In genomic region chr3:9777695-9778023, GRCh38 we compare ENCODE assay signal across 19 cellular contexts. TPM values are rescaled to one million over a fixed set of nuclear protein-coding genes. Genes with fewer than 3 reads are reported as not detected.
DNase-seq lines count a peak whose midpoint lies in the region; ATAC-seq, FAIRE-seq and TF ChIP-seq lines count a peak whose summit lies in the region.
"Had no signal": no experiment of that assay in that cellular context is flagged by ENCODE, and none has a peak within 500 bp of the region (broad histone marks: within the 10 kb centered on the region; RNA-seq: fewer than 3 reads in every experiment).

No MANE protein-coding gene starts in this region.

- intact Hi-C loops in activated CD8-positive, alpha-beta T cell treated with anti-CD3 and anti-CD28 coated beads for 36 hours (cut with micrococcal nuclease) = no loop called here

- peak overlapping the region; percentile 26 for H3K4me2 ChIP-seq in astrocyte (ENCODE audit: low read length)

- H3K9me3 Mint-ChIP-seq in activated CD8-positive, alpha-beta T cell treated with anti-CD3 and anti-CD28 coated beads for 36 hours = peaks cover 1% of the 10 kb centered on the region
- H3K9me3 Mint-ChIP-seq in activated CD8-positive, alpha-beta T cell treated with anti-CD3 and anti-CD28 coated beads, Interleukin-2, amount 10 ng/mL, durations not matched to agents 7 days and 5 days (ENCODE audit: insufficient read depth) = no peaks in the 10 kb centered on the region
- peaks cover 2% of the 10 kb centered on the region for H3K9me3 Mint-ChIP-seq in astrocyte (ENCODE audit: unreplicated experiment)
- H3K9me3 Mint-ChIP-seq in stimulated activated effector memory CD8-positive, alpha-beta T cell treated with anti-CD3 and anti-CD28 coated beads, Interleukin-12 subunit alpha, Interleukin-12 subunit beta, amount 100 ng/mL, for 72 hours = no peaks in the 10 kb centered on the region
- H3K9me3 Mint-ChIP-seq: mesothelial cell of epicardium had no signal

- no peaks in the 10 kb centered on the region for H3K79me2 ChIP-seq in astrocyte (ENCODE audit: insufficient read depth, low read length)

- H3K27ac ChIP-seq in HUES48 (ENCODE audit: low read depth, low read length) (peak overlapping the region; percentile 50), astrocyte (ENCODE audit: low read depth, low read length) (no peak overlapping the region)
- H3K27ac ChIP-seq: colonic mucosa, foreskin keratinocyte, neutrophil, suprapubic skin had no signal

- peaks cover 62% of the 10 kb centered on the region for H3K4me1 Mint-ChIP-seq in activated CD8-positive, alpha-beta T cell treated with anti-CD3 and anti-CD28 coated beads for 36 hours (ENCODE audit: low read depth)
- peaks cover 63% of the 10 kb centered on the region for H3K4me1 Mint-ChIP-seq in activated CD8-positive, alpha-beta T cell treated with anti-CD3 and anti-CD28 coated beads, Interleukin-2, amount 10 ng/mL, durations not matched to agents 7 days and 5 days (ENCODE audit: low read depth)
- peaks cover 34% of the 10 kb centered on the region for H3K4me1 Mint-ChIP-seq in astrocyte (ENCODE audit: low read depth, unreplicated experiment)
- peaks cover 68% of the 10 kb centered on the region for H3K4me1 Mint-ChIP-seq in stimulated activated effector memory CD8-positive, alpha-beta T cell treated with anti-CD3 and anti-CD28 coated beads, Interleukin-12 subunit alpha, Interleukin-12 subunit beta, amount 100 ng/mL, for 72 hours
- H3K4me1 Mint-ChIP-seq: mesothelial cell of epicardium had no signal

- no peak overlapping the region for H3K4me3 ChIP-seq in HUES48 (ENCODE audit: low read depth, low read length)
- H3K4me3 ChIP-seq in astrocyte (ENCODE audit: insufficient read depth, low read depth, low read length) = no peak overlapping the region
- H3K4me3 ChIP-seq: colonic mucosa, suprapubic skin had no signal

- peak; percentile 51 for DNase-seq in activated CD8-positive, alpha-beta T cell treated with anti-CD3 and anti-CD28 coated beads for 36 hours
- DNase-seq in activated CD8-positive, alpha-beta T cell treated with anti-CD3 and anti-CD28 coated beads, Interleukin-2, amount 10 ng/mL, durations not matched to agents 7 days and 5 days = no peak
- DNase-seq in astrocyte (ENCODE audit: low read depth) (no peak), NCI-H446 treated with DMSO at 0.1 percent for 48 hours (lab: John Stamatoyannopoulos, UW) (no peak)
- no peak for DNase-seq in stimulated activated effector memory CD8-positive, alpha-beta T cell treated with anti-CD3 and anti-CD28 coated beads, Interleukin-12 subunit alpha, Interleukin-12 subunit beta, amount 100 ng/mL, for 72 hours (ENCODE audit: low spot score in 2 of 2)
- no peak for DNase-seq in activated effector memory CD4-positive, alpha-beta T cell treated with Interleukin-2 at 50 U/mL for 16 hours
- DNase-seq: colonic mucosa, COR-L47, NCI-H187, NCI-H510A, SW 1271 had no signal

- peaks cover 27% of the 10 kb centered on the region for H3K36me3 Mint-ChIP-seq in activated CD8-positive, alpha-beta T cell treated with anti-CD3 and anti-CD28 coated beads for 36 hours (ENCODE audit: low read depth)
- peaks cover 32% of the 10 kb centered on the region for H3K36me3 Mint-ChIP-seq in activated CD8-positive, alpha-beta T cell treated with anti-CD3 and anti-CD28 coated beads, Interleukin-2, amount 10 ng/mL, durations not matched to agents 7 days and 5 days (ENCODE audit: low read depth)
- peaks cover 11% of the 10 kb centered on the region for H3K36me3 Mint-ChIP-seq in astrocyte (ENCODE audit: low read depth, unreplicated experiment)
- peaks cover 53% of the 10 kb centered on the region for H3K36me3 Mint-ChIP-seq in stimulated activated effector memory CD8-positive, alpha-beta T cell treated with anti-CD3 and anti-CD28 coated beads, Interleukin-12 subunit alpha, Interleukin-12 subunit beta, amount 100 ng/mL, for 72 hours

- no peak overlapping the region for H2AFZ ChIP-seq in astrocyte (ENCODE audit: low read depth, low read length)

- ATAC-seq in activated CD8-positive, alpha-beta T cell treated with anti-CD3 and anti-CD28 coated beads for 36 hours = peak; percentile 34
- no peak for ATAC-seq in activated CD8-positive, alpha-beta T cell treated with anti-CD3 and anti-CD28 coated beads, Interleukin-2, amount 10 ng/mL, durations not matched to agents 7 days and 5 days
- ATAC-seq in stimulated activated effector memory CD8-positive, alpha-beta T cell treated with anti-CD3 and anti-CD28 coated beads, Interleukin-12 subunit alpha, Interleukin-12 subunit beta, amount 100 ng/mL, for 72 hours = peak; percentile 42
- ATAC-seq in HG02884 (IDR thresholded peaks at IDR 0.05; ENCODE audit: unreplicated experiment) = no peak
- ATAC-seq: HCT116 had no signal

- TF ChIP-seq CTCF in activated CD8-positive, alpha-beta T cell treated with anti-CD3 and anti-CD28 coated beads for 36 hours (IDR thresholded peaks at IDR 0.05) = no peak
- no peak for TF ChIP-seq CTCF in astrocyte (IDR thresholded peaks at IDR 0.05; ENCODE audit: insufficient read depth, low read depth, low read length)

- no peaks in the 10 kb centered on the region for H4K20me1 ChIP-seq in astrocyte (ENCODE audit: insufficient read depth, low read length)

- H3K27me3 ChIP-seq in HUES48 (ENCODE audit: control insufficient read depth, insufficient read depth, low read length) (0 out of 2 replicates have a peak, but pooled peaks cover under 1% of the 10 kb centered on the region), astrocyte (ENCODE audit: insufficient read depth, low read length) (no peaks in the 10 kb centered on the region)
- H3K27me3 ChIP-seq: colonic mucosa, foreskin keratinocyte, neutrophil, suprapubic skin had no signal

- H3K9me3 ChIP-seq in HUES48 (ENCODE audit: control insufficient read depth, insufficient read depth, low read length) (no peaks in the 10 kb centered on the region), astrocyte (ENCODE audit: insufficient read depth, low read depth, low read length) (no peaks in the 10 kb centered on the region)
- H3K9me3 ChIP-seq: colonic mucosa, neutrophil, suprapubic skin had no signal

- H3K36me3 ChIP-seq in HUES48 (ENCODE audit: control insufficient read depth, insufficient read depth, low read length) (peaks cover 23% of the 10 kb centered on the region), astrocyte (ENCODE audit: insufficient read depth, low read length) (peaks cover 15% of the 10 kb centered on the region)
- H3K36me3 ChIP-seq: colonic mucosa had no signal

- FAIRE-seq in astrocyte (lab: Jason Lieb, UNC) = no peak
- FAIRE-seq: GM19239 had no signal

- H3K9ac ChIP-seq in HUES48 (ENCODE audit: low read depth, low read length) (no peak overlapping the region), astrocyte (ENCODE audit: low read length) (no peak overlapping the region)

- H3K27me3 Mint-ChIP-seq in activated CD8-positive, alpha-beta T cell treated with anti-CD3 and anti-CD28 coated beads for 36 hours = no peaks in the 10 kb centered on the region
- no peaks in the 10 kb centered on the region for H3K27me3 Mint-ChIP-seq in activated CD8-positive, alpha-beta T cell treated with anti-CD3 and anti-CD28 coated beads, Interleukin-2, amount 10 ng/mL, durations not matched to agents 7 days and 5 days (ENCODE audit: low read depth)
- H3K27me3 Mint-ChIP-seq in astrocyte (ENCODE audit: low read depth, unreplicated experiment) = peaks cover 2% of the 10 kb centered on the region

- CTCF ChIA-PET in activated CD8-positive, alpha-beta T cell treated with anti-CD3 and anti-CD28 coated beads for 36 hours (lab: Charles Lee) = interaction anchor here (1.1 to 3.9 kb wide), 5 partner anchors 13 to 205 kb away, joined by 3 to 18 read pairs (median 6); partner anchors contain the start of gene ARPC4
- CTCF ChIA-PET in activated CD8-positive, alpha-beta T cell treated with anti-CD3 and anti-CD28 coated beads, Interleukin-2, amount 10 ng/mL, durations not matched to agents 7 days and 5 days (lab: Charles Lee) = interaction anchor here (1.6 kb wide), 1 partner anchor 15 kb away, joined by 3 read pairs; no protein-coding TSS in a partner anchor

- POLR2A ChIA-PET in activated CD8-positive, alpha-beta T cell treated with anti-CD3 and anti-CD28 coated beads for 36 hours (lab: Charles Lee) = interaction anchor here (0.9 to 3.3 kb wide), 19 partner anchors 9 to 381 kb away, joined by 3 to 25 read pairs (median 6); partner anchors contain the start of genes ARPC4, BRPF1, CAMK1 and MTMR14
- POLR2A ChIA-PET in activated CD8-positive, alpha-beta T cell treated with anti-CD3 and anti-CD28 coated beads, Interleukin-2, amount 10 ng/mL, durations not matched to agents 7 days and 5 days (lab: Charles Lee) = interaction anchor here (3.0 kb wide), 1 partner anchor 15 kb away, joined by 18 read pairs; the partner anchor contains the start of genes ARPC4 and TADA3

- peak overlapping the region; percentile 97 for H3K27ac Mint-ChIP-seq in activated CD8-positive, alpha-beta T cell treated with anti-CD3 and anti-CD28 coated beads for 36 hours
- H3K27ac Mint-ChIP-seq in activated CD8-positive, alpha-beta T cell treated with anti-CD3 and anti-CD28 coated beads, Interleukin-2, amount 10 ng/mL, durations not matched to agents 7 days and 5 days = no peak overlapping the region
- H3K27ac Mint-ChIP-seq in astrocyte (ENCODE audit: unreplicated experiment) = no peak overlapping the region
- peak overlapping the region; percentile 99 for H3K27ac Mint-ChIP-seq in stimulated activated effector memory CD8-positive, alpha-beta T cell treated with anti-CD3 and anti-CD28 coated beads, Interleukin-12 subunit alpha, Interleukin-12 subunit beta, amount 100 ng/mL, for 72 hours
- H3K27ac Mint-ChIP-seq: mesothelial cell of epicardium had no signal

- H3K4me1 ChIP-seq in HUES48 (ENCODE audit: control insufficient read depth, insufficient read depth, low read length) = no peaks in the 10 kb centered on the region; the same call in 1 of the 2 replicates
- H3K4me1 ChIP-seq in astrocyte (ENCODE audit: insufficient read depth, low read length) = peaks cover 13% of the 10 kb centered on the region
- H3K4me1 ChIP-seq: colonic mucosa had no signal

- H3K4me3 Mint-ChIP-seq in activated CD8-positive, alpha-beta T cell treated with anti-CD3 and anti-CD28 coated beads for 36 hours = peak overlapping the region; percentile 36
- H3K4me3 Mint-ChIP-seq in activated CD8-positive, alpha-beta T cell treated with anti-CD3 and anti-CD28 coated beads, Interleukin-2, amount 10 ng/mL, durations not matched to agents 7 days and 5 days = no peak overlapping the region
- no peak overlapping the region for H3K4me3 Mint-ChIP-seq in astrocyte (ENCODE audit: unreplicated experiment)
- peak overlapping the region; percentile 71 for H3K4me3 Mint-ChIP-seq in stimulated activated effector memory CD8-positive, alpha-beta T cell treated with anti-CD3 and anti-CD28 coated beads, Interleukin-12 subunit alpha, Interleukin-12 subunit beta, amount 100 ng/mL, for 72 hours
- H3K4me3 Mint-ChIP-seq: mesothelial cell of epicardium had no signal

RNA-seq across cellular contexts. Expression of gene CAMK1, which starts 7.9 kb away (rescaled TPM):
- 10 to 100 TPM; 41.7 to 45.7 TPM for total RNA-seq in activated CD8-positive, alpha-beta T cell treated with anti-CD3 and anti-CD28 coated beads for 36 hours
- 10 to 100 TPM; 33.5 to 35.7 TPM for total RNA-seq in activated CD8-positive, alpha-beta T cell treated with anti-CD3 and anti-CD28 coated beads, Interleukin-2, amount 10 ng/mL, durations not matched to agents 7 days and 5 days
- total RNA-seq in astrocyte = 5.1 and 7.1 TPM in 2 replicates

RNA-seq across cellular contexts. Expression of gene TADA3, which starts 14.6 kb away (rescaled TPM):
- total RNA-seq in activated CD8-positive, alpha-beta T cell treated with anti-CD3 and anti-CD28 coated beads for 36 hours = 10 to 100 TPM; 57.5 to 58.3 TPM
- 10 to 100 TPM; 83.2 to 85.6 TPM for total RNA-seq in activated CD8-positive, alpha-beta T cell treated with anti-CD3 and anti-CD28 coated beads, Interleukin-2, amount 10 ng/mL, durations not matched to agents 7 days and 5 days
- 54.5 and 58.7 TPM in 2 replicates for total RNA-seq in astrocyte

RNA-seq across cellular contexts. Expression of gene ARPC4, which starts 15.2 kb away (rescaled TPM):
- total RNA-seq in activated CD8-positive, alpha-beta T cell treated with anti-CD3 and anti-CD28 coated beads for 36 hours = 100 to 1,000 TPM; 205 to 208 TPM
- 100 to 1,000 TPM; 317 to 321 TPM for total RNA-seq in activated CD8-positive, alpha-beta T cell treated with anti-CD3 and anti-CD28 coated beads, Interleukin-2, amount 10 ng/mL, durations not matched to agents 7 days and 5 days
- total RNA-seq in astrocyte = 187 and 205 TPM in 2 replicates

RNA-seq across cellular contexts. Expression of gene OGG1, which starts 27.9 kb away (rescaled TPM):
- 10 to 100 TPM; 32.4 to 39.3 TPM for total RNA-seq in activated CD8-positive, alpha-beta T cell treated with anti-CD3 and anti-CD28 coated beads for 36 hours
- total RNA-seq in activated CD8-positive, alpha-beta T cell treated with anti-CD3 and anti-CD28 coated beads, Interleukin-2, amount 10 ng/mL, durations not matched to agents 7 days and 5 days = 10 to 100 TPM; 36.9 to 37.7 TPM
- total RNA-seq in astrocyte = 15.3 and 17.9 TPM in 2 replicates

RNA-seq across cellular contexts. Expression of gene TTLL3, which starts 32.4 kb away (rescaled TPM):
- 10 to 100 TPM; 52.4 to 61.1 TPM for total RNA-seq in activated CD8-positive, alpha-beta T cell treated with anti-CD3 and anti-CD28 coated beads for 36 hours
- total RNA-seq in activated CD8-positive, alpha-beta T cell treated with anti-CD3 and anti-CD28 coated beads, Interleukin-2, amount 10 ng/mL, durations not matched to agents 7 days and 5 days = 10 to 100 TPM; 53.7 to 55.2 TPM
- total RNA-seq in astrocyte = 25.4 and 29.8 TPM in 2 replicates

Comparison
In these comparisons a context has a peak if more than half of its experiments do, and no peak if none do; other contexts are left out.
1. ATAC-seq: peak in activated CD8-positive, alpha-beta T cell treated with anti-CD3 and anti-CD28 coated beads for 36 hours (single experiment) and stimulated activated effector memory CD8-positive, alpha-beta T cell treated with anti-CD3 and anti-CD28 coated beads, Interleukin-12 subunit alpha, Interleukin-12 subunit beta, amount 100 ng/mL, for 72 hours (single experiment); none in activated CD8-positive, alpha-beta T cell treated with anti-CD3 and anti-CD28 coated beads, Interleukin-2, amount 10 ng/mL, durations not matched to agents 7 days and 5 days (single experiment) and HG02884 (single experiment).
2. H3K27ac Mint-ChIP-seq: peak in activated CD8-positive, alpha-beta T cell treated with anti-CD3 and anti-CD28 coated beads for 36 hours (single experiment) and stimulated activated effector memory CD8-positive, alpha-beta T cell treated with anti-CD3 and anti-CD28 coated beads, Interleukin-12 subunit alpha, Interleukin-12 subunit beta, amount 100 ng/mL, for 72 hours (single experiment); none in activated CD8-positive, alpha-beta T cell treated with anti-CD3 and anti-CD28 coated beads, Interleukin-2, amount 10 ng/mL, durations not matched to agents 7 days and 5 days (single experiment) and astrocyte (single experiment).
3. H3K4me3 Mint-ChIP-seq: peak in activated CD8-positive, alpha-beta T cell treated with anti-CD3 and anti-CD28 coated beads for 36 hours (single experiment) and stimulated activated effector memory CD8-positive, alpha-beta T cell treated with anti-CD3 and anti-CD28 coated beads, Interleukin-12 subunit alpha, Interleukin-12 subunit beta, amount 100 ng/mL, for 72 hours (single experiment); none in activated CD8-positive, alpha-beta T cell treated with anti-CD3 and anti-CD28 coated beads, Interleukin-2, amount 10 ng/mL, durations not matched to agents 7 days and 5 days (single experiment) and astrocyte (single experiment).